Comparison of ENCODE assay signal across 23 cellular contexts in genomic region chr17:32774286-32775084, GRCh38.
"Had no signal": no experiment of that assay in that cellular context is flagged by ENCODE, and none has a peak within 500 bp of the region (broad histone marks: within the 10 kb centered on the region; RNA-seq: fewer than 3 reads in every experiment).

No MANE protein-coding gene starts in this region.

- H3K4me1 ChIP-seq: thyroid gland had no signal

- H3K4me1 Mint-ChIP-seq: activated CD4-positive, alpha-beta T cell treated with anti-CD3 and anti-CD28 coated beads, Interleukin-2, amount 10 ng/mL, durations not matched to agents 24 days and 14 days; activated naive CD8-positive, alpha-beta T cell treated with anti-CD3 and anti-CD28 coated beads, Interleukin-2, amount 10 ng/mL, durations not matched to agents 7 days and 5 days; brain; naive thymus-derived CD8-positive, alpha-beta T cell had no signal

- H3K36me3 Mint-ChIP-seq: activated naive CD8-positive, alpha-beta T cell treated with anti-CD3 and anti-CD28 coated beads, Interleukin-2, amount 10 ng/mL, durations not matched to agents 7 days and 5 days; brain had no signal

- H3K27ac ChIP-seq: dorsolateral prefrontal cortex, epithelial cell of prostate, neutrophil, thyroid gland had no signal

- H3K36me3 ChIP-seq: neutrophil, thyroid gland had no signal

- H3K4me3 Mint-ChIP-seq: activated CD4-positive, alpha-beta T cell treated with anti-CD3 and anti-CD28 coated beads, Interleukin-2, amount 10 ng/mL, durations not matched to agents 24 days and 14 days; activated CD8-positive, alpha-beta T cell treated with anti-CD3 and anti-CD28 coated beads, Interleukin-2, amount 10 ng/mL, durations not matched to agents 7 days and 5 days; activated naive CD8-positive, alpha-beta T cell treated with anti-CD3 and anti-CD28 coated beads, Interleukin-2, amount 10 ng/mL, durations not matched to agents 7 days and 5 days; activated T-cell treated with anti-CD3 and anti-CD28 coated beads, Interleukin-2, amount 50 U/mL, for 24 hours; brain; naive thymus-derived CD8-positive, alpha-beta T cell had no signal

- H3K9me3 Mint-ChIP-seq: activated CD4-positive, alpha-beta T cell treated with anti-CD3 and anti-CD28 coated beads, Interleukin-2, amount 10 ng/mL, durations not matched to agents 24 days and 14 days; activated naive CD8-positive, alpha-beta T cell treated with anti-CD3 and anti-CD28 coated beads, Interleukin-2, amount 10 ng/mL, durations not matched to agents 7 days and 5 days; activated T-cell treated with anti-CD3 and anti-CD28 coated beads, Interleukin-2, amount 50 U/mL, for 24 hours; activated T-helper 2 cell treated with anti-CD3 and anti-CD28 coated beads, Interferon-gamma antibody, Interleukin-2, Interleukin-4, amounts not matched to agents 10 μg/mL and 5 μg/mL and 100 μg/mL, durations not matched to agents 14 hours and 24 hours and 36 hours had no signal

- H3K27me3 Mint-ChIP-seq: activated naive CD8-positive, alpha-beta T cell treated with anti-CD3 and anti-CD28 coated beads, Interleukin-2, amount 10 ng/mL, durations not matched to agents 7 days and 5 days; activated T-cell treated with anti-CD3 and anti-CD28 coated beads, Interleukin-2, amount 50 U/mL, for 24 hours; brain had no signal

- DNase-seq: activated CD4-positive, alpha-beta T cell treated with anti-CD3 and anti-CD28 coated beads, Interleukin-2, amount 10 ng/mL, durations not matched to agents 24 days and 14 days; activated CD8-positive, alpha-beta T cell treated with anti-CD3 and anti-CD28 coated beads, Interleukin-2, amount 10 ng/mL, durations not matched to agents 7 days and 5 days; activated naive CD4-positive, alpha-beta T cell treated with Interleukin-2 at 50 U/mL for 16 hours; activated naive CD8-positive, alpha-beta T cell treated with anti-CD3 and anti-CD28 coated beads, Interleukin-2, amount 10 ng/mL, durations not matched to agents 7 days and 5 days; activated T-cell treated with anti-CD3 and anti-CD28 coated beads, Interleukin-2, amount 50 U/mL, for 24 hours; anterior cingulate cortex; caudate nucleus; dorsolateral prefrontal cortex; foreskin fibroblast; kidney; left ventricle myocardium superior; naive thymus-derived CD8-positive, alpha-beta T cell; retina; stimulated activated CD4-positive, alpha-beta T cell treated with anti-CD3 and anti-CD28 coated beads, Interleukin-12 subunit alpha, Interleukin-12 subunit beta, amount 100 ng/mL, for 4 hours; stimulated activated CD4-positive, alpha-beta T cell treated with anti-CD3 and anti-CD28 coated beads, Interleukin-1b, Interleukin-23, amount 100 ng/mL, for 48 hours; stimulated activated naive CD4-positive, alpha-beta T cell treated with Interleukin-2 at 50 U/mL for 16 hours; T-helper 1 cell; T-helper 9 cell; thyroid gland had no signal

- H3K4me3 ChIP-seq: dorsolateral prefrontal cortex, thyroid gland had no signal

- H3K27ac Mint-ChIP-seq: activated CD4-positive, alpha-beta T cell treated with anti-CD3 and anti-CD28 coated beads, Interleukin-2, amount 10 ng/mL, durations not matched to agents 24 days and 14 days; activated CD8-positive, alpha-beta T cell treated with anti-CD3 and anti-CD28 coated beads, Interleukin-2, amount 10 ng/mL, durations not matched to agents 7 days and 5 days; activated naive CD8-positive, alpha-beta T cell treated with anti-CD3 and anti-CD28 coated beads, Interleukin-2, amount 10 ng/mL, durations not matched to agents 7 days and 5 days; activated T-cell treated with anti-CD3 and anti-CD28 coated beads, Interleukin-2, amount 50 U/mL, for 24 hours; activated T-helper 2 cell treated with anti-CD3 and anti-CD28 coated beads, Interferon-gamma antibody, Interleukin-2, Interleukin-4, amounts not matched to agents 10 μg/mL and 5 μg/mL and 100 μg/mL, durations not matched to agents 14 hours and 24 hours and 36 hours; brain; naive thymus-derived CD8-positive, alpha-beta T cell had no signal

- H3K9me3 ChIP-seq: neutrophil, thyroid gland had no signal

- H3K27me3 ChIP-seq: dorsolateral prefrontal cortex, neutrophil, thyroid gland had no signal

- ATAC-seq: activated CD8-positive, alpha-beta T cell treated with anti-CD3 and anti-CD28 coated beads, Interleukin-2, amount 10 ng/mL, durations not matched to agents 7 days and 5 days; left ventricle myocardium superior; naive thymus-derived CD8-positive, alpha-beta T cell had no signal
